Comparison of ENCODE assay signal across 35 cellular contexts in genomic region chr10:115982076-115982475, GRCh38.
"Had no signal": no experiment of that assay in that cellular context is flagged by ENCODE, and none has a peak within 500 bp of the region (broad histone marks: within the 10 kb centered on the region; RNA-seq: fewer than 3 reads in every experiment).

No MANE protein-coding gene starts in this region.

- DNase-seq: Karpas-422, Kasumi-1, KG1, MG63, MM.1S, MV-4-11, NCI-H1048, NCI-H1092, NCI-H1092 treated with DMSO at 0.1 percent for 48 hours, NCI-H1105, NCI-H1105 treated with DMSO at 0.1 percent for 48 hours, NCI-H1417, NCI-H1417 treated with DMSO at 0.1 percent for 48 hours, NCI-H1436, NCI-H1436 treated with DMSO at 0.1 percent for 48 hours, NCI-H146, NCI-H1694, NCI-H1694 treated with DMSO at 0.1 percent for 48 hours, NCI-H187, NCI-H187 treated with DMSO at 0.1 percent for 48 hours, NCI-H1930, NCI-H2029, NCI-H2029 treated with DMSO at 0.1 percent for 48 hours, NCI-H2081, NCI-H2081 treated with DMSO at 0.1 percent for 48 hours, NCI-H2107, NCI-H2171, NCI-H2171 treated with DMSO at 0.1 percent for 48 hours, NCI-H2227 treated with DMSO at 0.1 percent for 48 hours, NCI-H226, NCI-H345, NCI-H446, NCI-H446 treated with DMSO at 0.1 percent for 48 hours, NCI-H510A had no signal

- H3K27me3 ChIP-seq: MG63 had no signal

- H3K27ac ChIP-seq: KMS-11 had no signal

- H3K4me2 ChIP-seq: KMS-11 had no signal

- H3K9ac ChIP-seq: KMS-11 had no signal

- H3K4me3 ChIP-seq: MG63 had no signal

- H3K36me3 ChIP-seq: MG63 had no signal

- H3K9me3 ChIP-seq: MG63 had no signal
